In genomic region chr2:223247136-223247535, GRCh38 we compare ENCODE assay signal across 8 cellular contexts.
DNase-seq lines count a peak whose midpoint lies in the region; ATAC-seq and TF ChIP-seq lines count a peak whose summit lies in the region.

No MANE protein-coding gene starts in this region.

- no peaks in the 10 kb centered on the region for H3K27me3 ChIP-seq in BE2C
- no peaks in the 10 kb centered on the region for H3K27me3 ChIP-seq in HL-60 (ENCODE audit: insufficient read depth, poor library complexity, severe bottlenecking)
- no peaks in the 10 kb centered on the region for H3K27me3 ChIP-seq in CD4-positive, alpha-beta memory T cell (ENCODE audit: insufficient read depth, low read length)

- no peaks in the 10 kb centered on the region; the same call in 1 of the 2 replicates for H3K4me1 ChIP-seq in BE2C
- no peaks in the 10 kb centered on the region for H3K4me1 ChIP-seq in CD4-positive, alpha-beta memory T cell (ENCODE audit: insufficient read depth, low read length)

- POLR2A ChIA-PET in CD4-positive, alpha-beta memory T cell (lab: Charles Lee; ENCODE audit: partially characterized antibody): no interaction called here

- CTCF ChIA-PET in CD4-positive, alpha-beta memory T cell (lab: Charles Lee; ENCODE audit: partially characterized antibody): no interaction called here
- CTCF ChIA-PET in activated CD8-positive, alpha-beta memory T cell treated with anti-CD3 and anti-CD28 coated beads, Interleukin-2, amount 10 ng/mL, durations not matched to agents 7 days and 5 days (lab: Charles Lee): no interaction called here

- H3K27me3 Mint-ChIP-seq in CD4-positive, alpha-beta memory T cell: no peaks in the 10 kb centered on the region
- H3K27me3 Mint-ChIP-seq in activated CD8-positive, alpha-beta memory T cell treated with anti-CD3 and anti-CD28 coated beads, Interleukin-2, amount 10 ng/mL, durations not matched to agents 7 days and 5 days: no peaks in the 10 kb centered on the region
- H3K27me3 Mint-ChIP-seq in CD14-positive monocyte (ENCODE audit: low read depth in 3 of 3): peaks cover 0 to 2% (median 0%) of the 10 kb centered on the region in 3 donors

- peaks cover 2 to 8% (median 4%) of the 10 kb centered on the region in 8 donors for H3K9me3 Mint-ChIP-seq in CD4-positive, alpha-beta memory T cell
- peaks cover 2% of the 10 kb centered on the region for H3K9me3 Mint-ChIP-seq in activated CD8-positive, alpha-beta memory T cell treated with anti-CD3 and anti-CD28 coated beads, Interleukin-2, amount 10 ng/mL, durations not matched to agents 7 days and 5 days (ENCODE audit: low read depth)
- peaks cover 0 to 5% (median 3%) of the 10 kb centered on the region in 7 donors for H3K9me3 Mint-ChIP-seq in CD14-positive monocyte

- H3K4me3 ChIP-seq in BE2C (ENCODE audit: low read depth, low read length): no peak overlapping the region
- no peak overlapping the region for H3K4me3 ChIP-seq in HL-60 (replicated peaks; ENCODE audit: insufficient read depth, low read length)
- no peak overlapping the region for H3K4me3 ChIP-seq in CD4-positive, alpha-beta memory T cell (ENCODE audit: low read length in 2 of 2)

- H3K27ac Mint-ChIP-seq in CD4-positive, alpha-beta memory T cell: no peak overlapping the region
- no peak overlapping the region for H3K27ac Mint-ChIP-seq in activated CD8-positive, alpha-beta memory T cell treated with anti-CD3 and anti-CD28 coated beads, Interleukin-2, amount 10 ng/mL, durations not matched to agents 7 days and 5 days
- no peak overlapping the region for H3K27ac Mint-ChIP-seq in CD14-positive monocyte

- H3K36me3 Mint-ChIP-seq in CD4-positive, alpha-beta memory T cell: peaks cover 0 to 1% of the 10 kb centered on the region in 2 donors
- no peaks in the 10 kb centered on the region for H3K36me3 Mint-ChIP-seq in activated CD8-positive, alpha-beta memory T cell treated with anti-CD3 and anti-CD28 coated beads, Interleukin-2, amount 10 ng/mL, durations not matched to agents 7 days and 5 days
- H3K36me3 Mint-ChIP-seq in CD14-positive monocyte: no peaks in the 10 kb centered on the region

- H3K27ac ChIP-seq in HL-60 (replicated peaks): no peak overlapping the region
- no peak overlapping the region for H3K27ac ChIP-seq in CD4-positive, alpha-beta memory T cell (ENCODE audit: low read depth, low read length)

- no peaks in the 10 kb centered on the region for H3K36me3 ChIP-seq in BE2C
- no peaks in the 10 kb centered on the region for H3K36me3 ChIP-seq in CD4-positive, alpha-beta memory T cell (ENCODE audit: insufficient read depth, low read length)

- peak; percentile 86 for TF ChIP-seq CTCF in BE2C (IDR thresholded peaks at IDR 0.05; ENCODE audit: low read depth, low read length)
- TF ChIP-seq CTCF in HL-60 (IDR thresholded peaks at IDR 0.05; ENCODE audit: insufficient read depth, low read length): no peak
- no peak for TF ChIP-seq CTCF in CD14-positive monocyte (IDR thresholded peaks at IDR 0.05)

- ATAC-seq in activated CD8-positive, alpha-beta memory T cell treated with anti-CD3 and anti-CD28 coated beads, Interleukin-2, amount 10 ng/mL, durations not matched to agents 7 days and 5 days: no peak
- ATAC-seq in GM19328 (IDR thresholded peaks at IDR 0.05; ENCODE audit: unreplicated experiment): no peak

- H3K4me1 Mint-ChIP-seq in CD4-positive, alpha-beta memory T cell: no peaks in the 10 kb centered on the region
- no peaks in the 10 kb centered on the region for H3K4me1 Mint-ChIP-seq in activated CD8-positive, alpha-beta memory T cell treated with anti-CD3 and anti-CD28 coated beads, Interleukin-2, amount 10 ng/mL, durations not matched to agents 7 days and 5 days
- H3K4me1 Mint-ChIP-seq in CD14-positive monocyte: no peaks in the 10 kb centered on the region

- no peaks in the 10 kb centered on the region for H3K9me3 ChIP-seq in BE2C
- no peaks in the 10 kb centered on the region for H3K9me3 ChIP-seq in CD4-positive, alpha-beta memory T cell (ENCODE audit: control insufficient read depth in 1 of 2, low read length in 2 of 2)

- DNase-seq in BE2C (peak; percentile 61), HL-60 (ENCODE audit: low read depth in 1 of 2, low spot score in 1 of 2) (peak; percentile 22 to 42), RPMI7951 (ENCODE audit: low read depth) (peak; percentile 68), glomerular visceral epithelial cell (ENCODE audit: extremely low spot score) (peak; percentile 15), CD14-positive monocyte (ENCODE audit: low spot score) (no peak)
- DNase-seq in CD4-positive, alpha-beta memory T cell: no peak
- no peak for DNase-seq in activated CD8-positive, alpha-beta memory T cell treated with anti-CD3 and anti-CD28 coated beads, Interleukin-2, amount 10 ng/mL, durations not matched to agents 7 days and 5 days

- no peak overlapping the region for H3K4me3 Mint-ChIP-seq in CD4-positive, alpha-beta memory T cell
- H3K4me3 Mint-ChIP-seq in activated CD8-positive, alpha-beta memory T cell treated with anti-CD3 and anti-CD28 coated beads, Interleukin-2, amount 10 ng/mL, durations not matched to agents 7 days and 5 days: no peak overlapping the region
- no peak overlapping the region for H3K4me3 Mint-ChIP-seq in CD14-positive monocyte

- intact Hi-C loops in CD4-positive, alpha-beta memory T cell (cut with micrococcal nuclease): no loop called here
- intact Hi-C loops in CD14-positive monocyte (cut with micrococcal nuclease): no loop called here

Comparison
In these comparisons a context has a peak if more than half of its experiments do, and no peak if none do; other contexts are left out.
1. DNase-seq: peak in BE2C (single experiment), HL-60 (2 of 2), RPMI7951 (single experiment) and glomerular visceral epithelial cell (single experiment); none in CD4-positive, alpha-beta memory T cell (0 of 5), activated CD8-positive, alpha-beta memory T cell treated with anti-CD3 and anti-CD28 coated beads, Interleukin-2, amount 10 ng/mL, durations not matched to agents 7 days and 5 days (single experiment) and CD14-positive monocyte (single experiment).